Comparison of ENCODE assay signal across 7 cellular contexts in genomic region chr14:22882529-22883190, GRCh38. TPM values are rescaled to one million over a fixed set of nuclear protein-coding genes. Genes with fewer than 3 reads are reported as not detected.
A peak's percentile ranks its signal among the peaks of the same experiment; 100 is the strongest.
DNase-seq lines count a peak whose midpoint lies in the region; ATAC-seq, FAIRE-seq and TF ChIP-seq lines count a peak whose summit lies in the region.

No MANE protein-coding gene starts in this region.

- H3K4me1 ChIP-seq in breast epithelium = peaks cover 0 to 9% of the 10 kb centered on the region in 2 donors

- peak overlapping the region in 1 of 2 donors; percentile 14 for H3K27ac ChIP-seq in breast epithelium

- no peaks in the 10 kb centered on the region for H3K27me3 ChIP-seq in breast epithelium

- DNase-seq in GM12892 (ENCODE audit: insufficient read length) = no peak
- DNase-seq in NCI-H2196 (lab: John Stamatoyannopoulos, UW; ENCODE audit: unreplicated experiment) = peak; percentile 85
- DNase-seq in breast epithelium (ENCODE audit: low spot score in 2 of 2) = peak in 1 of 2 donors; percentile 59
- peak; percentile 51 for DNase-seq in medulla oblongata (ENCODE audit: extremely low spot score)
- no peak for DNase-seq in RCC 7860 (ENCODE audit: low spot score)

- no peak for ATAC-seq in HG02970 (IDR thresholded peaks at IDR 0.05; ENCODE audit: low FRiP score, unreplicated experiment)
- ATAC-seq in GM21723 (IDR thresholded peaks at IDR 0.05; ENCODE audit: unreplicated experiment) = no peak

- no peak for TF ChIP-seq CTCF in breast epithelium (IDR thresholded peaks at IDR 0.05)

- H3K4me3 ChIP-seq in breast epithelium = peak overlapping the region in 2 of 3 donors; percentile 11 to 27

- H3K36me3 ChIP-seq in breast epithelium = no peaks in the 10 kb centered on the region

- FAIRE-seq in GM12892 (lab: Jason Lieb, UNC) (no peak), RCC 7860 (lab: Jason Lieb, UNC) (no peak)

- intact Hi-C loops in breast epithelium (cut with DNase I; ENCODE audit: low total_unique reads) = no loop called here

- 0 out of 2 replicates have a peak, but pooled peaks have one; percentile 12 for TF ChIP-seq POLR2A in GM12892 (IDR thresholded peaks at IDR 0.05; ENCODE audit: low read depth, low read length)
- TF ChIP-seq POLR2A in breast epithelium (IDR thresholded peaks at IDR 0.05) = no peak

- H3K9me3 ChIP-seq in breast epithelium = no peaks in the 10 kb centered on the region

RNA-seq across cellular contexts. Expression of gene REM2, which starts 0.4 kb away (rescaled TPM):
- polyA plus RNA-seq in GM12892 (2012; ENCODE audit: missing spikeins) = 0.98 TPM
- 1 to 10 TPM in 2 of 3 donors, under 1 TPM in 1; 0.96 to 1.3 (median 1.2) TPM for total RNA-seq in breast epithelium

RNA-seq across cellular contexts. Expression of gene LRP10, which starts 11.1 kb away (rescaled TPM):
- 15.5 TPM for polyA plus RNA-seq in GM12892 (2012; ENCODE audit: missing spikeins)
- total RNA-seq in breast epithelium = 10 to 100 TPM; 70.1 to 97.5 (median 82.3) TPM

RNA-seq across cellular contexts. Expression of gene RBM23, which starts 36.3 kb away (rescaled TPM):
- 30.0 TPM for polyA plus RNA-seq in GM12892 (2012; ENCODE audit: missing spikeins)
- 100 to 1,000 TPM in 2 of 3 donors, 10 to 100 TPM in 1; 85.5 to 194 (median 174) TPM for total RNA-seq in breast epithelium

RNA-seq across cellular contexts. Expression of gene MMP14, which starts 46.3 kb away (rescaled TPM):
- 0.74 TPM for polyA plus RNA-seq in GM12892 (2012; ENCODE audit: missing spikeins)
- 100 to 1,000 TPM in 2 of 3 donors, 10 to 100 TPM in 1; 84.4 to 361 (median 136) TPM for total RNA-seq in breast epithelium

RNA-seq across cellular contexts. Expression of gene PRMT5, which starts 46.5 kb away (rescaled TPM):
- 80.7 TPM for polyA plus RNA-seq in GM12892 (2012; ENCODE audit: missing spikeins)
- 10 to 100 TPM; 48.6 to 80.6 (median 71.4) TPM for total RNA-seq in breast epithelium

Comparison
In these comparisons a context has a peak if more than half of its experiments do, and no peak if none do; other contexts are left out.
1. DNase-seq: peak in NCI-H2196 (single experiment) and medulla oblongata (single experiment); none in GM12892 (single experiment) and RCC 7860 (single experiment).